Comparison of ENCODE assay signal across 8 cellular contexts in the genomic region with DNA sequence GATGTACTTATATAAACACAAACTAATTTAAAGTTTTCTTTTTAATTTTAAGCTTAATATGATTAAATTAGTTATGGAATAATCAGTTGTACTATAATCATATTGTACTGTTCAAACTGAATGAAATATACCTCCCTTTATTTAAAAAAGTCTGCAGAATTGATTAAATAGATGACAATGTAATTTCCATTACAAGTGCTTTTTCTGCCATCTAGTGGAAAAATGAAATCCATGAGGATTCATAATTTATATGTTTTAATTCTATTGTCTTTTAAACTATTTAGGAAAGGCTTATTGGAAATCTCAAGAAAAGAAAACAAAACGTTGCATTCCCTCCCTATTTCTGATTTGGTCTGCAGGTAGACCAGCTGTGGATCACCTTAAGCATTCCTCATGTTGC. TPM values are rescaled to one million over a fixed set of nuclear protein-coding genes. Genes with fewer than 3 reads are reported as not detected.
DNase-seq lines count a peak whose midpoint lies in the region; ATAC-seq and TF ChIP-seq lines count a peak whose summit lies in the region.

No MANE protein-coding gene starts in this region.

- H3K27me3 ChIP-seq in cardiac muscle cell (no peaks in the 10 kb centered on the region), thoracic aorta (replicated peaks; ENCODE audit: insufficient read depth) (no peaks in the 10 kb centered on the region), sigmoid colon (no peaks in the 10 kb centered on the region)

- no peak for TF ChIP-seq POLR2A in sigmoid colon (IDR thresholded peaks at IDR 0.05)

- H3K4me3 ChIP-seq in cardiac muscle cell = no peak overlapping the region
- H3K4me3 ChIP-seq in thoracic aorta = no peak overlapping the region
- no peak overlapping the region for H3K4me3 ChIP-seq in sigmoid colon

- no peak overlapping the region for H3K27ac ChIP-seq in cardiac muscle cell
- H3K27ac ChIP-seq in thoracic aorta = no peak overlapping the region
- no peak overlapping the region for H3K27ac ChIP-seq in sigmoid colon

- no peaks in the 10 kb centered on the region for H3K9me3 ChIP-seq in cardiac muscle cell (ENCODE audit: low read depth)
- H3K9me3 ChIP-seq in thoracic aorta = no peaks in the 10 kb centered on the region
- no peaks in the 10 kb centered on the region for H3K9me3 ChIP-seq in sigmoid colon

- 4 to 23% methylated on average over 1 of the region's 1 CpG for WGBS in sigmoid colon, 2 donors

- DNase-seq in cardiac muscle cell (ENCODE audit: low read depth in 1 of 2, low spot score in 1 of 2) (peak in 1 of 2 donors; percentile 34), left cardiac atrium (no peak), RPMI7951 (ENCODE audit: low read depth) (peak; percentile 3), fibroblast of peridontal ligament (ENCODE audit: extremely low read depth) (peak; percentile 50), thoracic aorta (ENCODE audit: low spot score) (no peak), COLO829 (ENCODE audit: low spot score) (no peak), sigmoid colon (no peak)

- H3K4me1 ChIP-seq in cardiac muscle cell (ENCODE audit: low read depth) = peaks cover 20% of the 10 kb centered on the region
- no peaks in the 10 kb centered on the region for H3K4me1 ChIP-seq in thoracic aorta (ENCODE audit: control insufficient read depth in 1 of 2, low read depth in 2 of 2)
- H3K4me1 ChIP-seq in sigmoid colon = no peaks in the 10 kb centered on the region

- no peak for TF ChIP-seq EP300 in sigmoid colon (IDR thresholded peaks at IDR 0.05)

- TF ChIP-seq CTCF in cardiac muscle cell (IDR thresholded peaks at IDR 0.05; ENCODE audit: low read depth, low read length) = peak; percentile 32
- TF ChIP-seq CTCF in thoracic aorta (IDR thresholded peaks at IDR 0.05) = peak; percentile 31
- TF ChIP-seq CTCF in sigmoid colon (IDR thresholded peaks at IDR 0.05) = no peak

- intact Hi-C loops in left cardiac atrium (cut with DNase I) = no loop called here
- intact Hi-C loops in sigmoid colon (cut with DNase I) = no loop called here

- ATAC-seq in left cardiac atrium (no peak), thoracic aorta (ENCODE audit: insufficient number of reproducible peaks, low FRiP score, low read depth) (no peak), GM18517 (IDR thresholded peaks at IDR 0.05; ENCODE audit: unreplicated experiment) (no peak)

- no peaks in the 10 kb centered on the region for H3K36me3 ChIP-seq in cardiac muscle cell
- H3K36me3 ChIP-seq in thoracic aorta = no peaks in the 10 kb centered on the region
- no peaks in the 10 kb centered on the region for H3K36me3 ChIP-seq in sigmoid colon

RNA-seq across cellular contexts. Expression of a gene that starts 30.8 kb away (rescaled TPM):
- total RNA-seq in cardiac muscle cell = 6.5 and 12.4 TPM in 2 replicates
- 15.4 and 41.4 TPM in 2 replicates for polyA plus RNA-seq in cardiac muscle cell
- total RNA-seq in left cardiac atrium = 1 to 10 TPM; 6.5 TPM
- 70.0 and 77.7 TPM in 2 replicates for total RNA-seq in RPMI7951 (2014; rRNA removed; shearing (Covaris generic))
- 1 to 10 TPM; 5.1 to 8.0 TPM for total RNA-seq in thoracic aorta
- total RNA-seq in sigmoid colon = 10 to 100 TPM in 2 of 4 donors, 1 to 10 TPM in 2; 4.2 to 12.8 (median 8.2) TPM
- polyA plus RNA-seq in sigmoid colon = 10 to 100 TPM; 11.8 to 12.7 (median 12.0) TPM

RNA-seq across cellular contexts. Expression of a gene that starts 31.1 kb away (rescaled TPM):
- total RNA-seq in cardiac muscle cell (3.7 and 14.7 TPM in 2 replicates), left cardiac atrium (1 to 10 TPM; 1.2 to 1.6 TPM), thoracic aorta (1 to 10 TPM; 2.6 to 9.9 TPM), sigmoid colon (1 to 10 TPM; 1.4 to 5.6 (median 2.6) TPM)
- polyA plus RNA-seq in cardiac muscle cell (2.0 and 14.8 TPM in 2 replicates), sigmoid colon (1 to 10 TPM; 4.9 to 7.9 (median 5.4) TPM)
- 26.0 and 32.7 TPM in 2 replicates for total RNA-seq in RPMI7951 (2014; rRNA removed; shearing (Covaris generic))

Comparison
In these comparisons a context has a peak if more than half of its experiments do, and no peak if none do; other contexts are left out.
1. DNase-seq: peak in RPMI7951 (single experiment) and fibroblast of peridontal ligament (single experiment); none in left cardiac atrium (single experiment), thoracic aorta (single experiment), COLO829 (single experiment) and sigmoid colon (single experiment).
2. CTCF ChIP-seq: peak in cardiac muscle cell (single experiment) and thoracic aorta (single experiment); none in sigmoid colon (0 of 4).